In genomic region chr1:201422436-201423030, GRCh38 we compare ENCODE assay signal across 17 cellular contexts. TPM values are rescaled to one million over a fixed set of nuclear protein-coding genes. Genes with fewer than 3 reads are reported as not detected.
A peak's percentile ranks its signal among the peaks of the same experiment; 100 is the strongest.
DNase-seq lines count a peak whose midpoint lies in the region.
"Had no signal": no experiment of that assay in that cellular context is flagged by ENCODE, and none has a peak within 500 bp of the region (broad histone marks: within the 10 kb centered on the region; RNA-seq: fewer than 3 reads in every experiment).

No MANE protein-coding gene starts in this region.

- H3K4me1 ChIP-seq in skeletal muscle tissue (ENCODE audit: control insufficient read depth in 3 of 3, insufficient read depth in 3 of 3, low read length in 3 of 3), result peaks cover 55 to 73% (median 62%) of the 10 kb centered on the region in 3 donors

- peaks cover 0 to 29% (median 0%) of the 10 kb centered on the region in 3 donors for H3K36me3 ChIP-seq in skeletal muscle tissue (ENCODE audit: control insufficient read depth in 3 of 3, insufficient read depth in 3 of 3, low read length in 3 of 3)

- H3K9ac ChIP-seq in skeletal muscle tissue (ENCODE audit: low read depth in 1 of 3, low read length in 3 of 3), result peak overlapping the region; percentile 75 to 100 (median 87)

- H3K27ac ChIP-seq in skeletal muscle tissue (ENCODE audit: low read depth, low read length), result peak overlapping the region; percentile 97
- H3K27ac ChIP-seq: C4-2B had no signal

- DNase-seq in NCI-H2107 treated with DMSO at 0.1 percent for 48 hours (lab: John Stamatoyannopoulos, UW; ENCODE audit: unreplicated experiment) (peak; percentile 41), NCI-H2107 (lab: John Stamatoyannopoulos, UW) (no peak), NCI-H2171 (lab: John Stamatoyannopoulos, UW) (peak; percentile 67), germinal center (ENCODE audit: low spot score) (peak; percentile 34), NCI-H2081 (lab: John Stamatoyannopoulos, UW) (no peak), cerebellar cortex (ENCODE audit: low spot score) (no peak), pons (ENCODE audit: low spot score) (no peak)
- DNase-seq: EL; KBM-7; NCI-H146; NCI-H510A treated with DMSO at 0.1 percent for 48 hours; NK-92 treated with Interleukin-12 subunit alpha and Interleukin-12 subunit beta, amount 100 ng/mL, for 24 hours; RPMI8226; SIG-M5 had no signal

- H3K27me3 ChIP-seq in skeletal muscle tissue (ENCODE audit: control insufficient read depth in 3 of 3, insufficient read depth in 3 of 3, low read length in 3 of 3), result no peaks in the 10 kb centered on the region

- H3K4me3 ChIP-seq in skeletal muscle tissue (ENCODE audit: low read length in 3 of 3), result peak overlapping the region in 2 of 3 donors; percentile 26 to 74

- H3K9me3 ChIP-seq in skeletal muscle tissue (ENCODE audit: control insufficient read depth in 3 of 3, low read length in 3 of 3), result no peaks in the 10 kb centered on the region

RNA-seq across cellular contexts. Expression of gene TNNI1, which starts 1.0 kb away (rescaled TPM):
- 251 TPM for total RNA-seq in skeletal muscle tissue
- total RNA-seq: M059J had no signal

RNA-seq across cellular contexts. Expression of gene LAD1, which starts 23.4 kb away (rescaled TPM):
- 3.1 TPM for total RNA-seq in skeletal muscle tissue

RNA-seq across cellular contexts. Expression of gene TNNT2, which starts 45.1 kb away (rescaled TPM):
- 89.2 TPM for total RNA-seq in skeletal muscle tissue
- total RNA-seq: M059J had no signal

RNA-seq across cellular contexts. Expression of gene PHLDA3, which starts 46.5 kb away (rescaled TPM):
- total RNA-seq in skeletal muscle tissue, result 8.9 TPM

Comparison
In these comparisons a context has a peak if more than half of its experiments do, and no peak if none do; other contexts are left out.
1. DNase-seq: peak in NCI-H2107 treated with DMSO at 0.1 percent for 48 hours (single experiment), NCI-H2171 (single experiment) and germinal center (single experiment); none in NCI-H2107 (single experiment), NCI-H2081 (0 of 2), cerebellar cortex (single experiment) and pons (single experiment).